In the genomic region with DNA sequence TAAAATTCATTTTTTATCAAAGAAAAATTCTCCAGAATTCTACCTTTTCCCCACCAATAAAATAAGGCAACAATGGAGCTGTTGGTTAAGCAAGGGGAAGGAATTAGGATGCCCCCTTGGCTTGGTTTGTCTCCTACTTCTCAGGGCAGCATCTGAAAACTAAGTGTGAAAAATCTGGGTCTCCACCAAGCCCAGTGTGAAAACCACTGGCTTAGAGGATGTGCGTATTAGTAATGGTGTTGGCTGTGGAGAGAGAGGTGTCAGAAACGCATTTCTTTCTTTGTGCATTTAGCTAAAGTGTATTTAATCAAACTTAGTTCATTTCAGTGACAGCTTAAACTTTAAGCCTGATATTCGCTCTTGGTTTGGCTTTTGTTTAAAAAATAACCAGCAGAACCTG, we compare ENCODE assay signal across 6 cellular contexts.
"Had no signal": no experiment of that assay in that cellular context is flagged by ENCODE, and none has a peak within 500 bp of the region (broad histone marks: within the 10 kb centered on the region; RNA-seq: fewer than 3 reads in every experiment).

No MANE protein-coding gene starts in this region.

- H3K27ac ChIP-seq: GM23248 had no signal

- DNase-seq: GM23248, GOT3, H7, HCEC 1CT, IMR-90 had no signal

- ATAC-seq: K562 had no signal

- H3K4me3 ChIP-seq: GM23248, K562 had no signal

- H3K9ac ChIP-seq: GM23248 had no signal
